In genomic region chr11:72720806-72721205, GRCh38 we compare ENCODE assay signal across 9 cellular contexts. TPM values are rescaled to one million over a fixed set of nuclear protein-coding genes. Genes with fewer than 3 reads are reported as not detected.
A peak's percentile ranks its signal among the peaks of the same experiment; 100 is the strongest.
DNase-seq lines count a peak whose midpoint lies in the region; ATAC-seq and TF ChIP-seq lines count a peak whose summit lies in the region.
"Had no signal": no experiment of that assay in that cellular context is flagged by ENCODE, and none has a peak within 500 bp of the region (broad histone marks: within the 10 kb centered on the region; RNA-seq: fewer than 3 reads in every experiment).

No MANE protein-coding gene starts in this region.

- no peaks in the 10 kb centered on the region for H3K9me3 Mint-ChIP-seq in activated CD4-positive, alpha-beta T cell treated with anti-CD3 and anti-CD28 coated beads, Interleukin-2, amount 10 ng/mL, durations not matched to agents 7 days and 5 days

- H3K4me1 ChIP-seq in body of pancreas = peaks cover 69% of the 10 kb centered on the region
- peaks cover 26% of the 10 kb centered on the region for H3K4me1 ChIP-seq in thymus (ENCODE audit: control insufficient read depth, insufficient read depth, low read length)
- H3K4me1 ChIP-seq in SJCRH30 = peaks cover 7% of the 10 kb centered on the region

- H3K9me3 ChIP-seq in body of pancreas (no peaks in the 10 kb centered on the region), thymus (ENCODE audit: control insufficient read depth) (no peaks in the 10 kb centered on the region), SJCRH30 (replicated peaks) (no peaks in the 10 kb centered on the region)

- H3K4me1 Mint-ChIP-seq in activated CD4-positive, alpha-beta T cell treated with anti-CD3 and anti-CD28 coated beads, Interleukin-2, amount 10 ng/mL, durations not matched to agents 7 days and 5 days = peaks cover 57% of the 10 kb centered on the region

- intact Hi-C loops in body of pancreas (cut with DNase I) = no loop called here
- intact Hi-C loops in lower leg skin (cut with DNase I; ENCODE audit: low total_unique reads) = no loop called here

- H3K27me3 Mint-ChIP-seq in activated CD4-positive, alpha-beta T cell treated with anti-CD3 and anti-CD28 coated beads, Interleukin-2, amount 10 ng/mL, durations not matched to agents 7 days and 5 days = no peaks in the 10 kb centered on the region

- TF ChIP-seq POLR2A in body of pancreas (IDR thresholded peaks at IDR 0.05) = no peak
- TF ChIP-seq POLR2A in lower leg skin (IDR thresholded peaks at IDR 0.05) = no peak

- DNase-seq in activated CD4-positive, alpha-beta T cell treated with anti-CD3 and anti-CD28 coated beads, Interleukin-2, amount 10 ng/mL, durations not matched to agents 7 days and 5 days = no peak
- DNase-seq in activated CD4-positive, alpha-beta T cell treated with anti-CD3 and anti-CD28 coated beads for 4 hours = no peak
- peak in 2 of 4 donors; percentile 39 to 40 for DNase-seq in body of pancreas
- no peak for DNase-seq in lower leg skin (ENCODE audit: low spot score in 2 of 2)
- DNase-seq in SJCRH30 = no peak
- DNase-seq in AG20443 (ENCODE audit: low spot score) = no peak
- DNase-seq: islet precursor cell had no signal

- peak overlapping the region; percentile 5 to 95 (median 90) for H3K27ac ChIP-seq in body of pancreas
- H3K27ac ChIP-seq in thymus (ENCODE audit: low read depth) = no peak overlapping the region
- H3K27ac ChIP-seq in SJCRH30 = no peak overlapping the region

- CTCF ChIA-PET in activated CD4-positive, alpha-beta T cell treated with anti-CD3 and anti-CD28 coated beads, Interleukin-2, amount 10 ng/mL, durations not matched to agents 7 days and 5 days (lab: Charles Lee) = interaction anchor here (1.0 to 2.4 kb wide), 3 partner anchors 72 to 457 kb away, joined by 3 to 7 read pairs (median 3); no protein-coding TSS in a partner anchor

- ATAC-seq in body of pancreas (no peak), HG03159 (IDR thresholded peaks at IDR 0.05; ENCODE audit: unreplicated experiment) (no peak)

- POLR2A ChIA-PET in activated CD4-positive, alpha-beta T cell treated with anti-CD3 and anti-CD28 coated beads, Interleukin-2, amount 10 ng/mL, durations not matched to agents 7 days and 5 days (lab: Charles Lee) = no interaction called here

- H3K27me3 ChIP-seq in body of pancreas (no peaks in the 10 kb centered on the region), thymus (ENCODE audit: control insufficient read depth, insufficient read depth) (no peaks in the 10 kb centered on the region), SJCRH30 (no peaks in the 10 kb centered on the region)

- TF ChIP-seq CTCF in body of pancreas (IDR thresholded peaks at IDR 0.05) (no peak), lower leg skin (IDR thresholded peaks at IDR 0.05) (no peak)

- H3K4me3 ChIP-seq in body of pancreas (peak overlapping the region in 1 of 2 donors; percentile 16), lower leg skin (ENCODE audit: low read depth, poor library complexity, severe bottlenecking) (peak overlapping the region; percentile 49), thymus (ENCODE audit: low read length) (peak overlapping the region; percentile 83), SJCRH30 (no peak overlapping the region)

- H3K36me3 Mint-ChIP-seq in activated CD4-positive, alpha-beta T cell treated with anti-CD3 and anti-CD28 coated beads, Interleukin-2, amount 10 ng/mL, durations not matched to agents 7 days and 5 days (ENCODE audit: low read depth) = peaks cover 15% of the 10 kb centered on the region

- WGBS in body of pancreas, 2 donors = 32 to 34% methylated on average over 4 of the region's 4 CpGs
- 44 to 52% methylated on average over 4 of the region's 4 CpGs for WGBS in lower leg skin, 2 donors
- 96% methylated on average over 4 of the region's 4 CpGs for WGBS in thymus

- H3K36me3 ChIP-seq in body of pancreas (replicated peaks in 1 of 2; ENCODE audit: insufficient read depth in 1 of 2, low read depth in 2 of 2) (no peaks in the 10 kb centered on the region), thymus (ENCODE audit: control insufficient read depth, insufficient read depth) (peaks cover 33% of the 10 kb centered on the region), SJCRH30 (no peaks in the 10 kb centered on the region)

- H3K4me3 Mint-ChIP-seq in activated CD4-positive, alpha-beta T cell treated with anti-CD3 and anti-CD28 coated beads, Interleukin-2, amount 10 ng/mL, durations not matched to agents 7 days and 5 days = peak overlapping the region; percentile 86

- H3K27ac Mint-ChIP-seq in activated CD4-positive, alpha-beta T cell treated with anti-CD3 and anti-CD28 coated beads, Interleukin-2, amount 10 ng/mL, durations not matched to agents 7 days and 5 days = peak overlapping the region; percentile 95

RNA-seq across cellular contexts. Expression of gene ARAP1, which starts 31.4 kb away (rescaled TPM):
- 100 to 1,000 TPM in 1 of 2 experiments, 10 to 100 TPM in 1; 83.6 to 101 TPM for total RNA-seq in activated CD4-positive, alpha-beta T cell treated with anti-CD3 and anti-CD28 coated beads, Interleukin-2, amount 10 ng/mL, durations not matched to agents 7 days and 5 days
- total RNA-seq in body of pancreas = 100 to 1,000 TPM in 1 of 2 donors, 10 to 100 TPM in 1; 63.3 to 208 TPM
- total RNA-seq in lower leg skin = 10 to 100 TPM; 60.6 to 89.6 (median 80.6) TPM
- polyA plus RNA-seq in thymus = 92.2 TPM
- 19.0 and 22.1 TPM in 2 replicates for total RNA-seq in SJCRH30 (2014; rRNA removed; shearing (Covaris generic))

RNA-seq across cellular contexts. Expression of gene PDE2A, which starts 46.6 kb away (rescaled TPM):
- total RNA-seq in activated CD4-positive, alpha-beta T cell treated with anti-CD3 and anti-CD28 coated beads, Interleukin-2, amount 10 ng/mL, durations not matched to agents 7 days and 5 days = under 1 TPM; 0.40 to 0.48 TPM
- total RNA-seq in body of pancreas (10 to 100 TPM in 1 of 2 donors, 1 to 10 TPM in 1; 7.0 to 29.3 TPM), lower leg skin (10 to 100 TPM; 26.1 to 34.1 (median 30.6) TPM)
- polyA plus RNA-seq in thymus = 16.9 TPM
- 0.15 and 0.24 TPM in 2 replicates for total RNA-seq in SJCRH30 (2014; rRNA removed; shearing (Covaris generic))

Comparison
In these comparisons a context has a peak if more than half of its experiments do, and no peak if none do; other contexts are left out.
1. H3K27ac ChIP-seq: peak in body of pancreas (4 of 4); none in thymus (single experiment) and SJCRH30 (single experiment).